In genomic region chr2:202306034-202306433, GRCh38 we compare ENCODE assay signal across 25 cellular contexts. TPM values are rescaled to one million over a fixed set of nuclear protein-coding genes. Genes with fewer than 3 reads are reported as not detected.
DNase-seq lines count a peak whose midpoint lies in the region; ATAC-seq, FAIRE-seq and TF ChIP-seq lines count a peak whose summit lies in the region.
"Had no signal": no experiment of that assay in that cellular context is flagged by ENCODE, and none has a peak within 500 bp of the region (broad histone marks: within the 10 kb centered on the region; RNA-seq: fewer than 3 reads in every experiment).

No MANE protein-coding gene starts in this region.

- POLR2A ChIA-PET in activated CD4-positive, alpha-beta T cell treated with anti-CD3 and anti-CD28 coated beads for 36 hours (lab: Charles Lee), result no interaction called here
- POLR2A ChIA-PET in activated CD4-positive, alpha-beta T cell treated with anti-CD3 and anti-CD28 coated beads, Interleukin-2, amount 10 ng/mL, durations not matched to agents 7 days and 5 days (lab: Charles Lee), result no interaction called here
- POLR2A ChIA-PET in naive thymus-derived CD4-positive, alpha-beta T cell (lab: Charles Lee), result no interaction called here

- no peaks in the 10 kb centered on the region for H3K27me3 ChIP-seq in naive thymus-derived CD4-positive, alpha-beta T cell (ENCODE audit: control insufficient read depth in 2 of 2, insufficient read depth in 2 of 2, low read length in 2 of 2)

- peaks cover 16% of the 10 kb centered on the region for H3K4me1 Mint-ChIP-seq in activated CD4-positive, alpha-beta T cell treated with anti-CD3 and anti-CD28 coated beads for 36 hours
- H3K4me1 Mint-ChIP-seq in activated CD4-positive, alpha-beta T cell treated with anti-CD3 and anti-CD28 coated beads, Interleukin-2, amount 10 ng/mL, durations not matched to agents 7 days and 5 days, result peaks cover 5% of the 10 kb centered on the region
- peaks cover 11% of the 10 kb centered on the region for H3K4me1 Mint-ChIP-seq in activated T-helper 17 cell treated with anti-CD3 and anti-CD28 coated beads, Interleukin-2, amount 50 U/mL, for 72 hours
- H3K4me1 Mint-ChIP-seq in naive thymus-derived CD4-positive, alpha-beta T cell, result peaks cover 0 to 5% (median 0%) of the 10 kb centered on the region in 7 donors
- H3K4me1 Mint-ChIP-seq: B cell had no signal

- H3K4me3 ChIP-seq in naive thymus-derived CD4-positive, alpha-beta T cell (ENCODE audit: low read length), result no peak overlapping the region

- peaks cover 64% of the 10 kb centered on the region for H3K36me3 Mint-ChIP-seq in activated CD4-positive, alpha-beta T cell treated with anti-CD3 and anti-CD28 coated beads for 36 hours (ENCODE audit: low read depth)
- H3K36me3 Mint-ChIP-seq in activated CD4-positive, alpha-beta T cell treated with anti-CD3 and anti-CD28 coated beads, Interleukin-2, amount 10 ng/mL, durations not matched to agents 7 days and 5 days (ENCODE audit: low read depth), result peaks cover 47% of the 10 kb centered on the region
- H3K36me3 Mint-ChIP-seq in activated T-helper 17 cell treated with anti-CD3 and anti-CD28 coated beads, Interleukin-2, amount 50 U/mL, for 72 hours (ENCODE audit: low read depth), result peaks cover 97% of the 10 kb centered on the region
- H3K36me3 Mint-ChIP-seq in naive thymus-derived CD4-positive, alpha-beta T cell, result peaks cover 16 to 41% (median 32%) of the 10 kb centered on the region in 5 donors

- no peaks in the 10 kb centered on the region for H3K9me3 ChIP-seq in naive thymus-derived CD4-positive, alpha-beta T cell (ENCODE audit: control insufficient read depth in 2 of 3, low read length in 3 of 3)

- no peak overlapping the region for H3K4me3 Mint-ChIP-seq in activated CD4-positive, alpha-beta T cell treated with anti-CD3 and anti-CD28 coated beads for 36 hours
- H3K4me3 Mint-ChIP-seq in activated CD4-positive, alpha-beta T cell treated with anti-CD3 and anti-CD28 coated beads, Interleukin-2, amount 10 ng/mL, durations not matched to agents 7 days and 5 days, result no peak overlapping the region
- H3K4me3 Mint-ChIP-seq in activated T-helper 17 cell treated with anti-CD3 and anti-CD28 coated beads, Interleukin-2, amount 50 U/mL, for 72 hours, result no peak overlapping the region
- H3K4me3 Mint-ChIP-seq in naive thymus-derived CD4-positive, alpha-beta T cell, result no peak overlapping the region
- H3K4me3 Mint-ChIP-seq: B cell; CD8-positive, alpha-beta T cell; IgD-negative memory B cell had no signal

- H3K27ac Mint-ChIP-seq in activated CD4-positive, alpha-beta T cell treated with anti-CD3 and anti-CD28 coated beads for 36 hours, result peak overlapping the region; percentile 25
- H3K27ac Mint-ChIP-seq in activated CD4-positive, alpha-beta T cell treated with anti-CD3 and anti-CD28 coated beads, Interleukin-2, amount 10 ng/mL, durations not matched to agents 7 days and 5 days, result no peak overlapping the region
- H3K27ac Mint-ChIP-seq in activated T-helper 17 cell treated with anti-CD3 and anti-CD28 coated beads, Interleukin-2, amount 50 U/mL, for 72 hours, result peak overlapping the region; percentile 13
- H3K27ac Mint-ChIP-seq in naive thymus-derived CD4-positive, alpha-beta T cell, result no peak overlapping the region
- H3K27ac Mint-ChIP-seq: B cell; CD8-positive, alpha-beta T cell; IgD-negative memory B cell had no signal

- no peak for ATAC-seq in activated CD4-positive, alpha-beta T cell treated with anti-CD3 and anti-CD28 coated beads for 36 hours
- no peak for ATAC-seq in activated T-helper 17 cell treated with anti-CD3 and anti-CD28 coated beads, Interleukin-2, amount 50 U/mL, for 72 hours (replicated peaks)
- peak; percentile 16 for ATAC-seq in naive thymus-derived CD4-positive, alpha-beta T cell
- no peak for ATAC-seq in GM21526 (IDR thresholded peaks at IDR 0.05; ENCODE audit: low FRiP score, unreplicated experiment)
- ATAC-seq: CD8-positive, alpha-beta T cell; Panc1 had no signal

- no peak for TF ChIP-seq POLR2A in GM12891 (IDR thresholded peaks at IDR 0.05; ENCODE audit: low read depth, low read length)

- no peaks in the 10 kb centered on the region for H3K9me3 Mint-ChIP-seq in activated CD4-positive, alpha-beta T cell treated with anti-CD3 and anti-CD28 coated beads for 36 hours (ENCODE audit: low read depth)
- H3K9me3 Mint-ChIP-seq in activated CD4-positive, alpha-beta T cell treated with anti-CD3 and anti-CD28 coated beads, Interleukin-2, amount 10 ng/mL, durations not matched to agents 7 days and 5 days, result no peaks in the 10 kb centered on the region
- H3K9me3 Mint-ChIP-seq in activated T-helper 17 cell treated with anti-CD3 and anti-CD28 coated beads, Interleukin-2, amount 50 U/mL, for 72 hours, result no peaks in the 10 kb centered on the region
- peaks cover 0 to 1% (median 0%) of the 10 kb centered on the region in 11 donors for H3K9me3 Mint-ChIP-seq in naive thymus-derived CD4-positive, alpha-beta T cell
- H3K9me3 Mint-ChIP-seq: CD8-positive, alpha-beta T cell; IgD-negative memory B cell had no signal

- H3K4me1 ChIP-seq in naive thymus-derived CD4-positive, alpha-beta T cell (ENCODE audit: control insufficient read depth in 2 of 2, insufficient read depth in 2 of 2, low read length in 2 of 2), result no peaks in the 10 kb centered on the region

- H3K36me3 ChIP-seq in naive thymus-derived CD4-positive, alpha-beta T cell (ENCODE audit: control insufficient read depth in 2 of 3, insufficient read depth in 3 of 3, low read length in 3 of 3), result peaks cover 19 to 61% (median 27%) of the 10 kb centered on the region in 3 experiments

- no peak for DNase-seq in activated CD4-positive, alpha-beta T cell treated with anti-CD3 and anti-CD28 coated beads for 36 hours
- no peak for DNase-seq in activated CD4-positive, alpha-beta T cell treated with anti-CD3 and anti-CD28 coated beads, Interleukin-2, amount 10 ng/mL, durations not matched to agents 7 days and 5 days
- no peak for DNase-seq in GM12891 (ENCODE audit: insufficient read length, low spot score)
- no peak for DNase-seq in naive thymus-derived CD4-positive, alpha-beta T cell
- no peak for DNase-seq in NAMALWA (ENCODE audit: low spot score)
- DNase-seq: CD8-positive, alpha-beta T cell; DMS 273 treated with DMSO at 0.1 percent for 48 hours; DMS79 treated with DMSO at 0.1 percent for 48 hours; NCI-H1092; NCI-H1417 treated with DMSO at 0.1 percent for 48 hours; NCI-H1694 treated with DMSO at 0.1 percent for 48 hours; NCI-H2081 treated with DMSO at 0.1 percent for 48 hours; NCI-H2171; NCI-H226; NCI-H510A; NCI-H69; SHP77 had no signal

- no peaks in the 10 kb centered on the region for H3K27me3 Mint-ChIP-seq in activated CD4-positive, alpha-beta T cell treated with anti-CD3 and anti-CD28 coated beads for 36 hours
- H3K27me3 Mint-ChIP-seq in activated CD4-positive, alpha-beta T cell treated with anti-CD3 and anti-CD28 coated beads, Interleukin-2, amount 10 ng/mL, durations not matched to agents 7 days and 5 days, result no peaks in the 10 kb centered on the region
- no peaks in the 10 kb centered on the region for H3K27me3 Mint-ChIP-seq in activated T-helper 17 cell treated with anti-CD3 and anti-CD28 coated beads, Interleukin-2, amount 50 U/mL, for 72 hours
- H3K27me3 Mint-ChIP-seq in naive thymus-derived CD4-positive, alpha-beta T cell, result no peaks in the 10 kb centered on the region
- H3K27me3 Mint-ChIP-seq: B cell, IgD-negative memory B cell had no signal

- no peak overlapping the region for H3K27ac ChIP-seq in naive thymus-derived CD4-positive, alpha-beta T cell (ENCODE audit: low read depth, low read length)
- H3K27ac ChIP-seq: 22Rv1, C4-2B, RWPE1 had no signal

- CTCF ChIA-PET in activated CD4-positive, alpha-beta T cell treated with anti-CD3 and anti-CD28 coated beads for 36 hours (lab: Charles Lee), result no interaction called here
- CTCF ChIA-PET in activated CD4-positive, alpha-beta T cell treated with anti-CD3 and anti-CD28 coated beads, Interleukin-2, amount 10 ng/mL, durations not matched to agents 7 days and 5 days (lab: Charles Lee), result interaction anchor here (1.0 to 4.6 kb wide), 2 partner anchors 10 to 28 kb away, joined by 3 to 16 read pairs; no protein-coding TSS in a partner anchor
- CTCF ChIA-PET in naive thymus-derived CD4-positive, alpha-beta T cell (lab: Charles Lee), result no interaction called here

- no peak for FAIRE-seq in GM12891 (lab: Jason Lieb, UNC)

- intact Hi-C loops in activated CD4-positive, alpha-beta T cell treated with anti-CD3 and anti-CD28 coated beads for 36 hours (cut with DNase I, micrococcal nuclease), result no loop called here
- intact Hi-C loops in naive thymus-derived CD4-positive, alpha-beta T cell (cut with micrococcal nuclease), result no loop called here

TF ChIP-seq in GM12891, 5 proteins besides CTCF, POLR2A, EP300 and RAD21:
- peak; percentile 27; the same call in 1 of the 2 replicates for TF ChIP-seq POLR2AphosphoS5 (IDR thresholded peaks at IDR 0.05; ENCODE audit: low read depth, low read length)
- TF ChIP-seq SPI1 (IDR thresholded peaks at IDR 0.05; ENCODE audit: low read depth, low read length), result no peak

RNA-seq across cellular contexts. Expression of gene NOP58, which starts 40.5 kb away (rescaled TPM):
- total RNA-seq in activated CD4-positive, alpha-beta T cell treated with anti-CD3 and anti-CD28 coated beads for 36 hours, result 100 to 1,000 TPM; 160 to 180 TPM
- 100 to 1,000 TPM; 102 to 104 TPM for total RNA-seq in activated CD4-positive, alpha-beta T cell treated with anti-CD3 and anti-CD28 coated beads, Interleukin-2, amount 10 ng/mL, durations not matched to agents 7 days and 5 days
- 88.3 TPM for polyA plus RNA-seq in GM12891 (2012; ENCODE audit: low read depth, missing spikeins)
- total RNA-seq in activated T-helper 17 cell treated with anti-CD3 and anti-CD28 coated beads, Interleukin-2, amount 50 U/mL, for 72 hours, result 100 to 1,000 TPM; 157 to 183 TPM
- total RNA-seq in naive thymus-derived CD4-positive, alpha-beta T cell, result 100 to 1,000 TPM; 105 to 259 (median 110) TPM
- 100 to 1,000 TPM in 1 of 2 donors, 10 to 100 TPM in 1; 90.8 to 103 TPM for polyA plus RNA-seq in naive thymus-derived CD4-positive, alpha-beta T cell

Comparison
In these comparisons a context has a peak if more than half of its experiments do, and no peak if none do; other contexts are left out.
1. H3K27ac Mint-ChIP-seq: peak in activated CD4-positive, alpha-beta T cell treated with anti-CD3 and anti-CD28 coated beads for 36 hours (single experiment) and activated T-helper 17 cell treated with anti-CD3 and anti-CD28 coated beads, Interleukin-2, amount 50 U/mL, for 72 hours (single experiment); none in activated CD4-positive, alpha-beta T cell treated with anti-CD3 and anti-CD28 coated beads, Interleukin-2, amount 10 ng/mL, durations not matched to agents 7 days and 5 days (single experiment) and naive thymus-derived CD4-positive, alpha-beta T cell (0 of 9).